Comparison of ENCODE assay signal across 25 cellular contexts in the genomic region with DNA sequence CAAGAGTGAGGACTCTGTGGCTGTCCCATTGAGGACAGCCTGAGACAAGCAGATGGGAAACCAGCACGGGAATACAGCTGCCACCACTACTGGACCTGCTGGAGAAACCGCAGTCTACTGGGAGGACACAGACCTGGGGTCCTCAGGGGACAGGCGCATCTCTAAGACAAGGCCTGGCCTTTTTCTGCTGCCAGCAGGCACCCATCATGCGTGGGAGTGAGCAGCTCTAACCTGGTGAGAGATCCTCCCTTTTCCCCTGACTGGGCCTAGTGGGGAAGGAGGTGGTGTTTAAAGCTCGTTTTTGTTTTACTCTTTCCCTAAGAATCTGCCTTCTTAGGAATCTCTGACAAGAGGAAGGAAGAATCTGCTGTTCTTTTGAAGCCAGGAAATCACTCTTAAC. TPM values are rescaled to one million over a fixed set of nuclear protein-coding genes. Genes with fewer than 3 reads are reported as not detected.
DNase-seq lines count a peak whose midpoint lies in the region; ATAC-seq and TF ChIP-seq lines count a peak whose summit lies in the region.
"Had no signal": no experiment of that assay in that cellular context is flagged by ENCODE, and none has a peak within 500 bp of the region (broad histone marks: within the 10 kb centered on the region; RNA-seq: fewer than 3 reads in every experiment).

No MANE protein-coding gene starts in this region.

- H3K27ac Mint-ChIP-seq in effector memory CD8-positive, alpha-beta T cell, result peak overlapping the region; percentile 21 to 78
- H3K27ac Mint-ChIP-seq: activated CD4-positive, alpha-beta memory T cell treated with anti-CD3 and anti-CD28 coated beads for 36 hours had no signal

- ATAC-seq in effector memory CD8-positive, alpha-beta T cell (replicated peaks), result no peak
- no peak for ATAC-seq in gastrocnemius medialis
- ATAC-seq: HCT116, HepG2, lower lobe of right lung had no signal

- peaks cover 3% of the 10 kb centered on the region for H3K36me3 Mint-ChIP-seq in effector memory CD8-positive, alpha-beta T cell (ENCODE audit: insufficient read depth)
- H3K36me3 Mint-ChIP-seq: activated CD4-positive, alpha-beta memory T cell treated with anti-CD3 and anti-CD28 coated beads for 36 hours had no signal

- H3K27me3 ChIP-seq in A673 (replicated peaks; ENCODE audit: insufficient read depth, low read depth, low read length, poor library complexity) (no peaks in the 10 kb centered on the region), neutrophil (no peaks in the 10 kb centered on the region), gastrocnemius medialis (no peaks in the 10 kb centered on the region)
- H3K27me3 ChIP-seq: cardiac muscle cell, Peyer's patch had no signal

- in situ Hi-C loops in G401 (cut with HindIII; ENCODE audit: low sequenced_read_pairs), result no loop called here
- in situ Hi-C loops in gastrocnemius medialis (cut with MboI; ENCODE audit: low sequenced_read_pairs in 4 of 4), result no loop called here

- H3K27ac ChIP-seq in A673 (ENCODE audit: low read depth, low read length, poor library complexity, severe bottlenecking), result peak overlapping the region; percentile 94
- peak overlapping the region; percentile 99 for H3K27ac ChIP-seq in neutrophil
- peak overlapping the region in 1 of 4 donors; percentile 30 for H3K27ac ChIP-seq in gastrocnemius medialis
- H3K27ac ChIP-seq: cardiac muscle cell, lower lobe of right lung, WERI-Rb-1 had no signal

- H3K4me1 Mint-ChIP-seq in effector memory CD8-positive, alpha-beta T cell (ENCODE audit: low read depth in 2 of 2), result peaks cover 47 to 60% of the 10 kb centered on the region in 2 donors

- POLR2A ChIA-PET in A673 (lab: Charles Lee; ENCODE audit: low non-redundant PET), result no interaction called here

- no TSS peak for BruUV-seq in A673 (replicated peaks; lab: Mats Ljungman, UMichigan)

- H3K36me3 ChIP-seq in A673 (ENCODE audit: insufficient read depth, low read length, poor library complexity, severe bottlenecking), result peaks cover 33% of the 10 kb centered on the region
- H3K36me3 ChIP-seq in neutrophil, result peaks cover 8% of the 10 kb centered on the region
- H3K36me3 ChIP-seq in gastrocnemius medialis, result no peaks in the 10 kb centered on the region
- H3K36me3 ChIP-seq: cardiac muscle cell, lower lobe of right lung, Peyer's patch, WERI-Rb-1 had no signal

- H3K4me1 ChIP-seq in A673 (ENCODE audit: insufficient read depth, low read length, poor library complexity, severe bottlenecking) (peaks cover 100% of the 10 kb centered on the region), neutrophil (ENCODE audit: control insufficient read depth in 1 of 2, insufficient read depth in 1 of 2, low read depth in 1 of 2, low read length in 1 of 2) (peaks cover 73 to 78% of the 10 kb centered on the region in 2 experiments), gastrocnemius medialis (peaks cover 69 to 71% of the 10 kb centered on the region in 2 donors)

- H3K9me3 ChIP-seq in A673 (ENCODE audit: low read depth, low read length, poor library complexity, severe bottlenecking) (no peaks in the 10 kb centered on the region), neutrophil (no peaks in the 10 kb centered on the region), gastrocnemius medialis (no peaks in the 10 kb centered on the region)
- H3K9me3 ChIP-seq: lower lobe of right lung, Peyer's patch had no signal

- H3K4me3 Mint-ChIP-seq in effector memory CD8-positive, alpha-beta T cell, result peak overlapping the region in 1 of 2 donors; percentile 7
- H3K4me3 Mint-ChIP-seq: activated CD4-positive, alpha-beta memory T cell treated with anti-CD3 and anti-CD28 coated beads for 36 hours had no signal

- no peaks in the 10 kb centered on the region for H3K9me3 Mint-ChIP-seq in effector memory CD8-positive, alpha-beta T cell
- H3K9me3 Mint-ChIP-seq: activated CD4-positive, alpha-beta memory T cell treated with anti-CD3 and anti-CD28 coated beads for 36 hours had no signal

- TF ChIP-seq POLR2A in gastrocnemius medialis (IDR thresholded peaks at IDR 0.05), result no peak

- no peaks in the 10 kb centered on the region for H3K27me3 Mint-ChIP-seq in effector memory CD8-positive, alpha-beta T cell

- TF ChIP-seq CTCF in A673 (conservative IDR thresholded peaks at IDR 0.05; ENCODE audit: low read depth, low read length) (no peak), neutrophil (IDR thresholded peaks at IDR 0.05) (no peak), gastrocnemius medialis (IDR thresholded peaks at IDR 0.05 in 4 of 5, conservative IDR thresholded peaks at IDR 0.05 in 1 of 5) (no peak)

- H3K4me3 ChIP-seq in A673 (ENCODE audit: low read depth, low read length, poor library complexity, severe bottlenecking) (no peak overlapping the region), neutrophil (ENCODE audit: low read depth in 1 of 2, low read length in 1 of 2) (no peak overlapping the region), gastrocnemius medialis (no peak overlapping the region)
- H3K4me3 ChIP-seq: cardiac muscle cell, lower lobe of right lung, Peyer's patch had no signal

- CTCF ChIA-PET in A673 (lab: Charles Lee), result no interaction called here

- intact Hi-C loops in A673 (cut with micrococcal nuclease; ENCODE audit: unreplicated experiment), result no loop called here
- intact Hi-C loops in gastrocnemius medialis (cut with DNase I; ENCODE audit: low total_unique reads), result loop anchor here (5.0 kb wide), 1 partner anchor 33 kb away; no protein-coding TSS in a partner anchor

- DNase-seq in A673 (ENCODE audit: low spot score) (no peak), MV-4-11 (lab: John Stamatoyannopoulos, UW) (peak; percentile 15), G401 (ENCODE audit: low spot score) (no peak), NCI-H1048 (lab: John Stamatoyannopoulos, UW) (no peak), gastrocnemius medialis (no peak), middle frontal gyrus (ENCODE audit: extremely low spot score, low spot score) (no peak)
- no peak for DNase-seq in effector memory CD8-positive, alpha-beta T cell
- DNase-seq: activated CD4-positive, alpha-beta memory T cell treated with anti-CD3 and anti-CD28 coated beads for 36 hours; activated gamma-delta T cell treated with Interleukin-2 at 50 U/mL for 16 hours; erythroblast; foreskin melanocyte; hypothalamus; islet precursor cell; lower lobe of right lung; NCI-H187 treated with DMSO at 0.1 percent for 48 hours; NCI-H2227 treated with DMSO at 0.1 percent for 48 hours; NCI-H82; Peyer's patch; stimulated activated CD4-positive, alpha-beta T cell treated with anti-CD3 and anti-CD28 coated beads, Interleukin-2, amount 100 ng/mL, for 24 hours; stimulated activated naive CD8-positive, alpha-beta T cell treated with anti-CD3 and anti-CD28 coated beads, Interleukin-15, Interleukin-2, amounts not matched to agents 100 U/mL and 50 U/mL, for 24 hours; WERI-Rb-1 had no signal

RNA-seq across cellular contexts. Expression of a gene that starts 36.6 kb away (rescaled TPM):
- total RNA-seq in A673 (2021) (183 TPM in 2 replicates), gastrocnemius medialis (1 to 10 TPM; 3.3 to 8.0 (median 4.5) TPM)
- not detected in 2 replicates for total RNA-seq in G401 (2014; rRNA removed; shearing (Covaris generic))
- total RNA-seq: HepG2 had no signal

Comparison
In these comparisons a context has a peak if more than half of its experiments do, and no peak if none do; other contexts are left out.
1. RNA of a gene that starts 36.6 kb away (total RNA-seq): 183 TPM in A673; 3.3 to 8.0 TPM in gastrocnemius medialis and not detected in G401; every median in the first group is over 10 times any median in the second.